7 cellular contexts compared by ENCODE assay signal in genomic region chr1:3651939-3652537, GRCh38. TPM values are rescaled to one million over a fixed set of nuclear protein-coding genes. Genes with fewer than 3 reads are reported as not detected.
DNase-seq lines count a peak whose midpoint lies in the region; ATAC-seq and TF ChIP-seq lines count a peak whose summit lies in the region.

TP73 (plus strand) TSS chr1:3652516; CDS start chr1:3682366, 29,850 bp downstream.

- peaks cover 30% of the 10 kb centered on the region for H3K4me1 Mint-ChIP-seq in activated CD8-positive, alpha-beta T cell treated with anti-CD3 and anti-CD28 coated beads, Interleukin-2, amount 10 ng/mL, durations not matched to agents 7 days and 5 days (ENCODE audit: low read depth)

- no peak for ATAC-seq in activated CD8-positive, alpha-beta T cell treated with anti-CD3 and anti-CD28 coated beads, Interleukin-2, amount 10 ng/mL, durations not matched to agents 7 days and 5 days
- no peak for ATAC-seq in HG03159 (IDR thresholded peaks at IDR 0.05; ENCODE audit: unreplicated experiment)
- ATAC-seq in HG03095 (IDR thresholded peaks at IDR 0.05; ENCODE audit: unreplicated experiment), result no peak

- DNase-seq in activated CD8-positive, alpha-beta T cell treated with anti-CD3 and anti-CD28 coated beads, Interleukin-2, amount 10 ng/mL, durations not matched to agents 7 days and 5 days, result no peak
- no peak for DNase-seq in hepatic stellate cell (ENCODE audit: low spot score)

- no peak for TF ChIP-seq CTCF in liver (IDR thresholded peaks at IDR 0.05; ENCODE audit: low read depth, low read length, missing input control)

- 1% methylated on average over 77 of the region's 77 CpGs for WGBS in liver

- peaks cover 33% of the 10 kb centered on the region for H3K27me3 Mint-ChIP-seq in activated CD8-positive, alpha-beta T cell treated with anti-CD3 and anti-CD28 coated beads, Interleukin-2, amount 10 ng/mL, durations not matched to agents 7 days and 5 days (ENCODE audit: low read depth)

- H3K9me3 Mint-ChIP-seq in activated CD8-positive, alpha-beta T cell treated with anti-CD3 and anti-CD28 coated beads, Interleukin-2, amount 10 ng/mL, durations not matched to agents 7 days and 5 days (ENCODE audit: insufficient read depth), result no peaks in the 10 kb centered on the region

- H3K4me1 ChIP-seq in HUES48 (ENCODE audit: control insufficient read depth, insufficient read depth, low read length), result peaks cover 8% of the 10 kb centered on the region; the same call in 1 of the 2 replicates
- peaks cover 20 to 27% (median 23%) of the 10 kb centered on the region in 4 donors for H3K4me1 ChIP-seq in liver (ENCODE audit: control insufficient read depth in 4 of 4, insufficient read depth in 4 of 4, low read length in 3 of 4)

- peak within 1 kb of the TSS; percentile 33 for H3K4me3 ChIP-seq in GM08714 (ENCODE audit: low read length)
- H3K4me3 ChIP-seq in HUES48 (ENCODE audit: low read depth, low read length), result peak within 1 kb of the TSS; percentile 95
- H3K4me3 ChIP-seq in liver (ENCODE audit: low read depth in 1 of 3, low read length in 3 of 3), result peak within 1 kb of the TSS in 2 of 3 donors; percentile 14 to 59

- no peak for TF ChIP-seq RAD21 in liver (IDR thresholded peaks at IDR 0.05)

- POLR2A ChIA-PET in activated CD8-positive, alpha-beta T cell treated with anti-CD3 and anti-CD28 coated beads, Interleukin-2, amount 10 ng/mL, durations not matched to agents 7 days and 5 days (lab: Charles Lee), result no interaction called here

- peaks cover 69% of the 10 kb centered on the region for H3K27me3 ChIP-seq in HUES48 (ENCODE audit: control insufficient read depth, insufficient read depth, low read length)
- peaks cover 0 to 12% (median 6%) of the 10 kb centered on the region in 4 donors for H3K27me3 ChIP-seq in liver (ENCODE audit: control insufficient read depth in 4 of 4, insufficient read depth in 4 of 4, low read length in 3 of 4)

- no peaks in the 10 kb centered on the region for H3K9me3 ChIP-seq in HUES48 (ENCODE audit: control insufficient read depth, insufficient read depth, low read length)
- H3K9me3 ChIP-seq in liver (ENCODE audit: control insufficient read depth in 4 of 4, low read length in 3 of 4), result no peaks in the 10 kb centered on the region

- H3K27ac ChIP-seq in HUES48 (ENCODE audit: low read depth, low read length) (no peak within 1 kb of the TSS), liver (ENCODE audit: low read depth in 1 of 2, low read length in 2 of 2) (no peak within 1 kb of the TSS)

- H3K9ac ChIP-seq in HUES48 (ENCODE audit: low read depth, low read length) (no peak within 1 kb of the TSS), liver (ENCODE audit: low read depth in 1 of 2, low read length in 2 of 2) (no peak within 1 kb of the TSS)

- no peak within 1 kb of the TSS for H3K27ac Mint-ChIP-seq in activated CD8-positive, alpha-beta T cell treated with anti-CD3 and anti-CD28 coated beads, Interleukin-2, amount 10 ng/mL, durations not matched to agents 7 days and 5 days

- H3K36me3 ChIP-seq in HUES48 (ENCODE audit: control insufficient read depth, insufficient read depth, low read length), result peaks cover 12% of the 10 kb centered on the region
- H3K36me3 ChIP-seq in liver (ENCODE audit: control insufficient read depth in 4 of 4, insufficient read depth in 3 of 4, low read depth in 1 of 4, low read length in 3 of 4), result peaks cover 0 to 4% (median 1%) of the 10 kb centered on the region in 4 donors

- H3K4me3 Mint-ChIP-seq in activated CD8-positive, alpha-beta T cell treated with anti-CD3 and anti-CD28 coated beads, Interleukin-2, amount 10 ng/mL, durations not matched to agents 7 days and 5 days, result peak within 1 kb of the TSS; percentile 25

- CTCF ChIA-PET in activated CD8-positive, alpha-beta T cell treated with anti-CD3 and anti-CD28 coated beads, Interleukin-2, amount 10 ng/mL, durations not matched to agents 7 days and 5 days (lab: Charles Lee), result interaction anchor here (0.9 kb wide), 1 partner anchor 72 kb away, joined by 3 read pairs; no protein-coding TSS in a partner anchor

- H3K36me3 Mint-ChIP-seq in activated CD8-positive, alpha-beta T cell treated with anti-CD3 and anti-CD28 coated beads, Interleukin-2, amount 10 ng/mL, durations not matched to agents 7 days and 5 days (ENCODE audit: low read depth), result peaks cover 4% of the 10 kb centered on the region

TF ChIP-seq in liver, 16 proteins besides CTCF, POLR2A, EP300 and RAD21:
- TF ChIP-seq ZBTB33 (IDR thresholded peaks at IDR 0.05) (no peak), EGR1 (IDR thresholded peaks at IDR 0.05; ENCODE audit: low read depth in 2 of 2) (peak in 1 of 2 donors; percentile 22)

RNA-seq across cellular contexts. Expression of gene TP73, which starts in this region (rescaled TPM):
- 1 to 10 TPM; 1.3 to 1.4 TPM for total RNA-seq in activated CD8-positive, alpha-beta T cell treated with anti-CD3 and anti-CD28 coated beads, Interleukin-2, amount 10 ng/mL, durations not matched to agents 7 days and 5 days
- under 1 TPM; 0.08 to 0.19 TPM for total RNA-seq in liver
- under 1 TPM; 0.18 to 0.29 TPM for polyA plus RNA-seq in liver

Comparison
In these comparisons a context has a peak if more than half of its experiments do, and no peak if none do; other contexts are left out.
1. H3K4me3 ChIP-seq: peak in every context shown above with its lines; median percentile 95 in HUES48; 36 in liver; 33 in GM08714.